ENCODE assay signal across 1 cellular context in genomic region chr3:49723631-49724551, GRCh38.
A peak's percentile ranks its signal among the peaks of the same experiment; 100 is the strongest.
TF ChIP-seq lines count a peak whose summit lies in the region.

GMPPB (minus strand) TSS chr3:49723951; CDS start chr3:49723726, 225 bp downstream.

TF ChIP-seq in HepG2, 621 proteins besides CTCF, POLR2A, EP300 and RAD21 (continued from another document and continues in another):
- TF ChIP-seq ZBTB38 (CRISPR knock-in tag; IDR thresholded peaks at IDR 0.05): no peak
- TF ChIP-seq, protein P1, sequence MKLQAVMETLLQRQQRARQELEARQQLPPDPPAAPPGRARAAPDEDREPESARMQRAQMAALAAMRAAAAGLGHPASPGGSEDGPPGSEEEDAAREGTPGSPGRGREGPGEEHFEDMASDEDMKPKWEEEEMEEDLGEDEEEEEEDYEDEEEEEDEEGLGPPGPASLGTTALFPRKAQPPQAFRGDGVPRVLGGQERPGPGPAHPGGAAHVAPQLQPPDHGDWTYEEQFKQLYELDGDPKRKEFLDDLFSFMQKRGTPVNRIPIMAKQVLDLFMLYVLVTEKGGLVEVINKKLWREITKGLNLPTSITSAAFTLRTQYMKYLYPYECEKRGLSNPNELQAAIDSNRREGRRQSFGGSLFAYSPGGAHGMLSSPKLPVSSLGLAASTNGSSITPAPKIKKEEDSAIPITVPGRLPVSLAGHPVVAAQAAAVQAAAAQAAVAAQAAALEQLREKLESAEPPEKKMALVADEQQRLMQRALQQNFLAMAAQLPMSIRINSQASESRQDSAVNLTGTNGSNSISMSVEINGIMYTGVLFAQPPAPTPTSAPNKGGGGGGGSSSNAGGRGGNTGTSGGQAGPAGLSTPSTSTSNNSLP (IDR thresholded peaks at IDR 0.05; ENCODE audit: low read depth, low read length): no peak
- TF ChIP-seq ZNF451 (CRISPR knock-in tag; IDR thresholded peaks at IDR 0.05): no peak
- TF ChIP-seq KAT8 (CRISPR knock-in tag; IDR thresholded peaks at IDR 0.05): peak; percentile 88
- no peak for TF ChIP-seq PPARG (CRISPR knock-in tag; conservative IDR thresholded peaks at IDR 0.05)
- no peak for TF ChIP-seq ZUFSP (CRISPR knock-in tag; IDR thresholded peaks at IDR 0.05; ENCODE audit: borderline replicate concordance)
- TF ChIP-seq PAX8 (CRISPR knock-in tag; IDR thresholded peaks at IDR 0.05; ENCODE audit: borderline replicate concordance): 0 out of 2 replicates have a peak, but pooled peaks have one; percentile 63
- TF ChIP-seq, protein P2, sequence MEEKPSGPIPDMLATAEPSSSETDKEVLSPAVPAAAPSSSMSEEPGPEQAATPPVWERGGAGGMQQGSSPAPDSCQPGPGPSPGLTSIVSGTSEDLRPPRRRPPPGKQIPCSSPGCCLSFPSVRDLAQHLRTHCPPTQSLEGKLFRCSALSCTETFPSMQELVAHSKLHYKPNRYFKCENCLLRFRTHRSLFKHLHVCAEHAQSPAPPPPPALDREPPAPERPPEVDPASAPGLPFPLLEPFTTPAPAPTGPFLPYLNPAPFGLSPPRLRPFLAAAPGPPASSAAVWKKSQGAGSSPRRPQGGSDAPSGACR (CRISPR knock-in tag; IDR thresholded peaks at IDR 0.05): no peak
- no peak for TF ChIP-seq MLLT10 (CRISPR knock-in tag; IDR thresholded peaks at IDR 0.05)
- peak; percentile 55 for TF ChIP-seq PTBP1 (IDR thresholded peaks at IDR 0.05; ENCODE audit: low read depth, low read length, poor library complexity, severe bottlenecking)
- 0 out of 2 replicates have a peak, but pooled peaks have one; percentile 21 for TF ChIP-seq ZNF225 (CRISPR knock-in tag; IDR thresholded peaks at IDR 0.05)
- no peak for TF ChIP-seq ZIK1 (CRISPR knock-in tag; IDR thresholded peaks at IDR 0.05; ENCODE audit: borderline replicate concordance, low read depth)
- no peak for TF ChIP-seq ZNF557 (CRISPR knock-in tag; IDR thresholded peaks at IDR 0.05)
- no peak for TF ChIP-seq TSC22D2 (CRISPR knock-in tag; IDR thresholded peaks at IDR 0.05; ENCODE audit: borderline replicate concordance)
- peak; percentile 64; the same call in 1 of the 2 replicates for TF ChIP-seq ZGPAT (CRISPR knock-in tag; IDR thresholded peaks at IDR 0.05)
- TF ChIP-seq HOMEZ (CRISPR knock-in tag; IDR thresholded peaks at IDR 0.05; ENCODE audit: low read depth): no peak
- TF ChIP-seq ARNTL (CRISPR knock-in tag; IDR thresholded peaks at IDR 0.05): 0 out of 2 replicates have a peak, but pooled peaks have one; percentile 32
- TF ChIP-seq ZNF768 (CRISPR knock-in tag; IDR thresholded peaks at IDR 0.05): peak; percentile 48; the same call in 1 of the 2 replicates
- no peak for TF ChIP-seq ZNF678 (CRISPR knock-in tag; IDR thresholded peaks at IDR 0.05)
- TF ChIP-seq TP53 (CRISPR knock-in tag; conservative IDR thresholded peaks at IDR 0.05): no peak
- TF ChIP-seq ZNF354B (CRISPR knock-in tag; IDR thresholded peaks at IDR 0.05): no peak
- TF ChIP-seq NCOA5 (CRISPR knock-in tag; IDR thresholded peaks at IDR 0.05): no peak
- TF ChIP-seq ZNF749 (CRISPR knock-in tag; IDR thresholded peaks at IDR 0.05; ENCODE audit: borderline replicate concordance): peak; percentile 87; the same call in 1 of the 2 replicates
- TF ChIP-seq, protein P3, sequence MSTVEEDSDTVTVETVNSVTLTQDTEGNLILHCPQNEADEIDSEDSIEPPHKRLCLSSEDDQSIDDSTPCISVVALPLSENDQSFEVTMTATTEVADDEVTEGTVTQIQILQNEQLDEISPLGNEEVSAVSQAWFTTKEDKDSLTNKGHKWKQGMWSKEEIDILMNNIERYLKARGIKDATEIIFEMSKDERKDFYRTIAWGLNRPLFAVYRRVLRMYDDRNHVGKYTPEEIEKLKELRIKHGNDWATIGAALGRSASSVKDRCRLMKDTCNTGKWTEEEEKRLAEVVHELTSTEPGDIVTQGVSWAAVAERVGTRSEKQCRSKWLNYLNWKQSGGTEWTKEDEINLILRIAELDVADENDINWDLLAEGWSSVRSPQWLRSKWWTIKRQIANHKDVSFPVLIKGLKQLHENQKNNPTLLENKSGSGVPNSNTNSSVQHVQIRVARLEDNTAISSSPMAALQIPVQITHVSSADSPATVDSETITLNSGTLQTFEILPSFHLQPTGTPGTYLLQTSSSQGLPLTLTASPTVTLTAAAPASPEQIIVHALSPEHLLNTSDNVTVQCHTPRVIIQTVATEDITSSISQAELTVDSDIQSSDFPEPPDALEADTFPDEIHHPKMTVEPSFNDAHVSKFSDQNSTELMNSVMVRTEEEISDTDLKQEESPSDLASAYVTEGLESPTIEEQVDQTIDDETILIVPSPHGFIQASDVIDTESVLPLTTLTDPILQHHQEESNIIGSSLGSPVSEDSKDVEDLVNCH (CRISPR knock-in tag; IDR thresholded peaks at IDR 0.05): no peak
- TF ChIP-seq IRX3 (CRISPR knock-in tag; IDR thresholded peaks at IDR 0.05; ENCODE audit: borderline replicate concordance, low read depth): peak; percentile 7; the same call in 1 of the 2 replicates
- no peak for TF ChIP-seq BRCA1 (CRISPR knock-in tag; IDR thresholded peaks at IDR 0.05)
- peak in 1 of 2 experiments; percentile 21; a peak in 1 of 4 replicates for TF ChIP-seq KLF16 (CRISPR knock-in tag; IDR thresholded peaks at IDR 0.05)
- no peak for TF ChIP-seq STAG1 (CRISPR knock-in tag; IDR thresholded peaks at IDR 0.05)
- TF ChIP-seq ZBTB8A (CRISPR knock-in tag; IDR thresholded peaks at IDR 0.05; ENCODE audit: borderline replicate concordance, low read depth): no peak
- peak; percentile 80; the same call in 1 of the 2 replicates for TF ChIP-seq LBX2 (CRISPR knock-in tag; IDR thresholded peaks at IDR 0.05; ENCODE audit: borderline replicate concordance)
- TF ChIP-seq SOX13 (IDR thresholded peaks at IDR 0.05): no peak
- TF ChIP-seq SOX13 (CRISPR knock-in tag; conservative IDR thresholded peaks at IDR 0.05 in 1 of 2, IDR thresholded peaks at IDR 0.05 in 1 of 2): no peak
- TF ChIP-seq ARHGAP35 (CRISPR knock-in tag; IDR thresholded peaks at IDR 0.05; ENCODE audit: borderline replicate concordance): peak; percentile 19; the same call in 1 of the 2 replicates
- no peak for TF ChIP-seq PRMT3 (CRISPR knock-in tag; IDR thresholded peaks at IDR 0.05; ENCODE audit: borderline replicate concordance, low read depth)
- peak; percentile 100 for TF ChIP-seq KDM2A (CRISPR knock-in tag; IDR thresholded peaks at IDR 0.05; ENCODE audit: borderline replicate concordance, low read depth)
- TF ChIP-seq XBP1 (CRISPR knock-in tag; IDR thresholded peaks at IDR 0.05): no peak
- TF ChIP-seq, protein P4, sequence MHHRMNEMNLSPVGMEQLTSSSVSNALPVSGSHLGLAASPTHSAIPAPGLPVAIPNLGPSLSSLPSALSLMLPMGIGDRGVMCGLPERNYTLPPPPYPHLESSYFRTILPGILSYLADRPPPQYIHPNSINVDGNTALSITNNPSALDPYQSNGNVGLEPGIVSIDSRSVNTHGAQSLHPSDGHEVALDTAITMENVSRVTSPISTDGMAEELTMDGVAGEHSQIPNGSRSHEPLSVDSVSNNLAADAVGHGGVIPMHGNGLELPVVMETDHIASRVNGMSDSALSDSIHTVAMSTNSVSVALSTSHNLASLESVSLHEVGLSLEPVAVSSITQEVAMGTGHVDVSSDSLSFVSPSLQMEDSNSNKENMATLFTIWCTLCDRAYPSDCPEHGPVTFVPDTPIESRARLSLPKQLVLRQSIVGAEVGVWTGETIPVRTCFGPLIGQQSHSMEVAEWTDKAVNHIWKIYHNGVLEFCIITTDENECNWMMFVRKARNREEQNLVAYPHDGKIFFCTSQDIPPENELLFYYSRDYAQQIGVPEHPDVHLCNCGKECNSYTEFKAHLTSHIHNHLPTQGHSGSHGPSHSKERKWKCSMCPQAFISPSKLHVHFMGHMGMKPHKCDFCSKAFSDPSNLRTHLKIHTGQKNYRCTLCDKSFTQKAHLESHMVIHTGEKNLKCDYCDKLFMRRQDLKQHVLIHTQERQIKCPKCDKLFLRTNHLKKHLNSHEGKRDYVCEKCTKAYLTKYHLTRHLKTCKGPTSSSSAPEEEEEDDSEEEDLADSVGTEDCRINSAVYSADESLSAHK (CRISPR knock-in tag; IDR thresholded peaks at IDR 0.05; ENCODE audit: borderline replicate concordance): no peak
- TF ChIP-seq RARG (CRISPR knock-in tag; IDR thresholded peaks at IDR 0.05; ENCODE audit: low read depth): 0 out of 2 replicates have a peak, but pooled peaks have one; percentile 45
- TF ChIP-seq ZHX2 (IDR thresholded peaks at IDR 0.05; ENCODE audit: low read depth): peak; percentile 56; the same call in 1 of the 2 replicates
- no peak for TF ChIP-seq ZHX2 (CRISPR knock-in tag; IDR thresholded peaks at IDR 0.05; ENCODE audit: borderline replicate concordance)
- TF ChIP-seq SP4 (CRISPR knock-in tag; IDR thresholded peaks at IDR 0.05): peak; percentile 77; the same call in 1 of the 2 replicates
- peak; percentile 79 for TF ChIP-seq ZNF607 (CRISPR knock-in tag; IDR thresholded peaks at IDR 0.05; ENCODE audit: borderline replicate concordance)
- TF ChIP-seq FLYWCH1 (CRISPR knock-in tag; IDR thresholded peaks at IDR 0.05): no peak
